10 cellular contexts compared by ENCODE assay signal in the genomic region with DNA sequence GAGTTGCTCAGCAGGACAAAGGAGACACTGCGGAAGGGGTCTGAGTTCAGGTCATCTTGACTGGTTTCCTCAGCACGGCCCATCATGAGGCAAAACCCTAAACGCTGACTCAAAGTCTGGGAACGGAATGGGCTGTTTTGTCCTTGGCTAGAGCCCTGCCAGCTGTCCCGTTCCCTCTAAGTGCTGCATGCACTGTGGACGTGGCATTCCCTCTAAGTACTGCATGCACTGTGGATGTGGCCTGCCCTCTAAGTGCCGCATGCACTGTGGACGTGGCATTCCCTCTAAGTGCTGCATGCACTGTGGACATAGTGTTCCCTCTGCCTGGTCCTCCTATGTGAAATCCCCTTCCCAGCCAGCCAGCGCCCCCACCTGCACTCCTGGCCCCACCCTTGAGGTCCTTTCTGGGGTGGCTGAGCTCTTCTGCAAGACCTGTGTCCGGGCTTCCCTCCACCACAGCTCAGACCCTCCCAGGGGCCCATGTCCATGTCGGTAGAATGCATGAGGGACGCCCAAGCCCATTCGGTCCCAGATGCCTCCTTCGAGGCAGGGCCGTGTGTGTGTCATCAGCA. TPM values are rescaled to one million over a fixed set of nuclear protein-coding genes. Genes with fewer than 3 reads are reported as not detected.
DNase-seq lines count a peak whose midpoint lies in the region; ATAC-seq and TF ChIP-seq lines count a peak whose summit lies in the region.
"Had no signal": no experiment of that assay in that cellular context is flagged by ENCODE, and none has a peak within 500 bp of the region (broad histone marks: within the 10 kb centered on the region; RNA-seq: fewer than 3 reads in every experiment).

No MANE protein-coding gene starts in this region.

- DNase-seq in AG09309 (ENCODE audit: low read depth) (peak; percentile 17), Panc1 (ENCODE audit: low read depth, low spot score) (no peak), glutamatergic neuron (no peak), NCI-H774 (lab: John Stamatoyannopoulos, UW) (no peak), ecto neural progenitor cell (ENCODE audit: low spot score) (no peak), brain microvascular endothelial cell (no peak), SIG-M5 (lab: John Stamatoyannopoulos, UW) (no peak)
- DNase-seq: GF-D8, NCI-H2029 had no signal

- H3K4me3 Mint-ChIP-seq in glutamatergic neuron (ENCODE audit: unreplicated experiment) (peak overlapping the region; percentile 66), nephron (peak overlapping the region; percentile 31 to 70 (median 56))

- no TSS peak for BruUV-seq in Panc1 (replicated peaks; lab: Mats Ljungman, UMichigan)

- H3K27me3 Mint-ChIP-seq in glutamatergic neuron (ENCODE audit: unreplicated experiment) (peaks cover 21% of the 10 kb centered on the region), nephron (ENCODE audit: low read depth) (peaks cover 18% of the 10 kb centered on the region)

- ATAC-seq in Panc1, result peak; percentile 17

- no peak overlapping the region for H3K27ac ChIP-seq in Panc1 (ENCODE audit: low read length)
- H3K27ac ChIP-seq in brain microvascular endothelial cell, result no peak overlapping the region

- in situ Hi-C loops in Panc1 (cut with HindIII; ENCODE audit: low pct_unique_long_range_greater_than_20kb, low sequenced_read_pairs), result no loop called here
- in situ Hi-C loops in brain microvascular endothelial cell (cut with HindIII; ENCODE audit: low pct_ligation_motif_present, low sequenced_read_pairs), result no loop called here

- POLR2A ChIA-PET in Panc1 (lab: Charles Lee), result no interaction called here

- no peaks in the 10 kb centered on the region for H3K36me3 Mint-ChIP-seq in glutamatergic neuron (ENCODE audit: unreplicated experiment)
- H3K36me3 Mint-ChIP-seq in nephron (ENCODE audit: low read depth), result no peaks in the 10 kb centered on the region

- peak overlapping the region; percentile 87 for H3K27ac Mint-ChIP-seq in glutamatergic neuron (ENCODE audit: unreplicated experiment)
- H3K27ac Mint-ChIP-seq in nephron, result peak overlapping the region; percentile 67 to 84 (median 83)

- H3K4me1 Mint-ChIP-seq in glutamatergic neuron (ENCODE audit: low read depth, unreplicated experiment) (peaks cover 63% of the 10 kb centered on the region), nephron (peaks cover 84% of the 10 kb centered on the region)

- no peak overlapping the region for H3K4me3 ChIP-seq in AG09309 (ENCODE audit: control insufficient read depth, low read depth, low read length)
- H3K4me3 ChIP-seq in Panc1 (ENCODE audit: low read depth in 2 of 2, low read length in 2 of 2), result no peak overlapping the region
- H3K4me3 ChIP-seq in brain microvascular endothelial cell (ENCODE audit: low read depth, low read length), result no peak overlapping the region

- H3K9me3 ChIP-seq in Panc1 (ENCODE audit: control insufficient read depth, insufficient read depth, low read depth, low read length), result no peaks in the 10 kb centered on the region

- H3K27me3 ChIP-seq in Panc1 (ENCODE audit: control insufficient read depth, insufficient read depth, low read length) (no peaks in the 10 kb centered on the region), brain microvascular endothelial cell (replicated peaks) (no peaks in the 10 kb centered on the region)

- intact Hi-C loops in Panc1 (cut with micrococcal nuclease; ENCODE audit: unreplicated experiment), result no loop called here

- H3K9me3 Mint-ChIP-seq in glutamatergic neuron (ENCODE audit: unreplicated experiment) (peaks cover 20% of the 10 kb centered on the region), nephron (no peaks in the 10 kb centered on the region)

- TF ChIP-seq CTCF in AG09309 (IDR thresholded peaks at IDR 0.05; ENCODE audit: control insufficient read depth, insufficient read depth, low read depth, low read length, missing control alignments) (no peak), Panc1 (IDR thresholded peaks at IDR 0.05) (no peak), glutamatergic neuron (IDR thresholded peaks at IDR 0.05; ENCODE audit: partially characterized antibody, unreplicated experiment) (no peak), nephron (IDR thresholded peaks at IDR 0.05; ENCODE audit: unreplicated experiment in 3 of 3) (no peak), brain microvascular endothelial cell (IDR thresholded peaks at IDR 0.05; ENCODE audit: low read depth, low read length, missing control alignments) (no peak)

- peaks cover 10% of the 10 kb centered on the region for H3K4me1 ChIP-seq in Panc1 (ENCODE audit: control insufficient read depth, insufficient read depth, low read length)

- CTCF ChIA-PET in Panc1 (lab: Charles Lee), result no interaction called here

- no peaks in the 10 kb centered on the region for H3K36me3 ChIP-seq in Panc1 (ENCODE audit: control insufficient read depth, insufficient read depth, low read length)
- H3K36me3 ChIP-seq in brain microvascular endothelial cell (replicated peaks), result no peaks in the 10 kb centered on the region

RNA-seq across cellular contexts. Expression of gene TM2D3, which starts 36.7 kb away (rescaled TPM):
- total RNA-seq in Panc1 (2021; ENCODE audit: unreplicated experiment), result 53.4 TPM
- 48.1 TPM for polyA plus RNA-seq in Panc1 (2012; ENCODE audit: insufficient read length)
- 58.6 TPM for total RNA-seq in glutamatergic neuron (ENCODE audit: unreplicated experiment)
